ENCODE assay signal across 8 cellular contexts in genomic region chr7:4682621-4683042, GRCh38. TPM values are rescaled to one million over a fixed set of nuclear protein-coding genes. Genes with fewer than 3 reads are reported as not detected.
DNase-seq lines count a peak whose midpoint lies in the region; ATAC-seq, FAIRE-seq and TF ChIP-seq lines count a peak whose summit lies in the region.

No MANE protein-coding gene starts in this region.

- H3K27me3 Mint-ChIP-seq in WTC11 (ENCODE audit: low read depth) (peaks cover 38% of the 10 kb centered on the region), memory B cell (no peaks in the 10 kb centered on the region)

- TF ChIP-seq CTCF in WTC11 (IDR thresholded peaks at IDR 0.05), result no peak

- CTCF ChIA-PET in WTC11 (lab: Charles Lee), result interaction anchor here (0.6 to 2.1 kb wide), 2 partner anchors 41 to 110 kb away, joined by 5 to 8 read pairs; no protein-coding TSS in a partner anchor

- ATAC-seq in GM21423 (IDR thresholded peaks at IDR 0.05; ENCODE audit: unreplicated experiment), result peak; percentile 40
- ATAC-seq in WTC11, result peak; percentile 40
- peak; percentile 19 for ATAC-seq in memory B cell (ENCODE audit: low read depth)
- no peak for ATAC-seq in GM18870 (IDR thresholded peaks at IDR 0.05; ENCODE audit: unreplicated experiment)

- no peaks in the 10 kb centered on the region for H3K36me3 ChIP-seq in stomach smooth muscle (ENCODE audit: control insufficient read depth in 2 of 2, insufficient read depth in 2 of 2, low read length in 2 of 2)

- peak overlapping the region; percentile 92 to 99 for H3K9ac ChIP-seq in stomach smooth muscle (ENCODE audit: low read length in 2 of 2)

- peaks cover 32% of the 10 kb centered on the region for H3K4me1 ChIP-seq in stomach smooth muscle (ENCODE audit: control insufficient read depth, insufficient read depth, low read length)

- H3K4me1 Mint-ChIP-seq in WTC11 (peaks cover 13% of the 10 kb centered on the region), memory B cell (peaks cover 38% of the 10 kb centered on the region)

- peak overlapping the region; percentile 88 to 95 for H3K4me3 ChIP-seq in stomach smooth muscle (ENCODE audit: low read length in 2 of 2)

- FAIRE-seq in HTR-8/SVneo (lab: Jason Lieb, UNC), result peak; percentile 52

- H3K9me3 Mint-ChIP-seq in WTC11 (peaks cover 3% of the 10 kb centered on the region), memory B cell (peaks cover 1% of the 10 kb centered on the region)

- no peaks in the 10 kb centered on the region for H3K27me3 ChIP-seq in stomach smooth muscle (ENCODE audit: control insufficient read depth in 1 of 2, insufficient read depth in 2 of 2, low read length in 2 of 2)

- no peaks in the 10 kb centered on the region for H3K36me3 Mint-ChIP-seq in WTC11
- peaks cover 5% of the 10 kb centered on the region for H3K36me3 Mint-ChIP-seq in memory B cell

- H3K4me3 Mint-ChIP-seq in WTC11 (peak overlapping the region; percentile 73), memory B cell (peak overlapping the region; percentile 92)

- POLR2A ChIA-PET in WTC11 (lab: Charles Lee), result interaction anchor here (1.3 kb wide), 1 partner anchor 41 kb away, joined by 5 read pairs; no protein-coding TSS in a partner anchor

- no peak overlapping the region for H3K27ac Mint-ChIP-seq in WTC11
- H3K27ac Mint-ChIP-seq in memory B cell, result peak overlapping the region; percentile 96

- no peaks in the 10 kb centered on the region for H3K9me3 ChIP-seq in stomach smooth muscle (ENCODE audit: control insufficient read depth in 2 of 2, low read length in 2 of 2)

- H3K27ac ChIP-seq in stomach smooth muscle (ENCODE audit: low read length), result peak overlapping the region; percentile 91

- DNase-seq in DMS53 treated with DMSO at 0.1 percent for 48 hours (lab: John Stamatoyannopoulos, UW; ENCODE audit: unreplicated experiment) (peak; percentile 17), HTR-8/SVneo (ENCODE audit: insufficient read length, low spot score) (no peak), WTC11 (ENCODE audit: low spot score) (peak; percentile 36), dermis blood vessel endothelial cell (peak; percentile 70), memory B cell (ENCODE audit: low spot score in 2 of 2) (peak; percentile 12 to 32)

TF ChIP-seq in WTC11, 78 proteins besides CTCF, POLR2A, EP300 and RAD21:
- TF ChIP-seq ZNF219 (CRISPR knock-in tag; IDR thresholded peaks at IDR 0.05; ENCODE audit: borderline replicate concordance) (no peak), SMAD3 (CRISPR knock-in tag; IDR thresholded peaks at IDR 0.05; ENCODE audit: borderline replicate concordance) (no peak), ZNF121 (CRISPR knock-in tag; IDR thresholded peaks at IDR 0.05) (0 out of 2 replicates have a peak, but pooled peaks have one; percentile 41), ARID4B (CRISPR knock-in tag; IDR thresholded peaks at IDR 0.05; ENCODE audit: borderline replicate concordance) (0 out of 2 replicates have a peak, but pooled peaks have one; percentile 51)

RNA-seq across cellular contexts. Expression of gene FOXK1, which starts 0.5 kb away (rescaled TPM):
- total RNA-seq in WTC11 (2021) (17.1 to 21.9 TPM (median 17.2 TPM) in 3 replicates), dermis blood vessel endothelial cell (25.9 and 37.7 TPM in 2 replicates)
